Comparison of ENCODE assay signal across 16 cellular contexts in genomic region chr13:99600318-99600717, GRCh38. TPM values are rescaled to one million over a fixed set of nuclear protein-coding genes. Genes with fewer than 3 reads are reported as not detected.
DNase-seq lines count a peak whose midpoint lies in the region; ATAC-seq and TF ChIP-seq lines count a peak whose summit lies in the region.
"Had no signal": no experiment of that assay in that cellular context is flagged by ENCODE, and none has a peak within 500 bp of the region (broad histone marks: within the 10 kb centered on the region; RNA-seq: fewer than 3 reads in every experiment).

No MANE protein-coding gene starts in this region.

- H3K27ac ChIP-seq in HEK293 (ENCODE audit: extremely low read depth, low read depth, low read length): no peak overlapping the region
- no peak overlapping the region for H3K27ac ChIP-seq in liver (ENCODE audit: low read depth in 1 of 2, low read length in 2 of 2)
- H3K27ac ChIP-seq in suprapubic skin: no peak overlapping the region
- H3K27ac ChIP-seq: ascending aorta, VCaP had no signal

- TF ChIP-seq EP300 in suprapubic skin (IDR thresholded peaks at IDR 0.05): no peak

- H3K4me3 ChIP-seq in HEK293 (ENCODE audit: low read depth, low read length) (no peak overlapping the region), liver (ENCODE audit: low read depth in 1 of 3, low read length in 3 of 3) (no peak overlapping the region), suprapubic skin (no peak overlapping the region)
- H3K4me3 ChIP-seq: ascending aorta had no signal

- no peaks in the 10 kb centered on the region for H3K4me1 ChIP-seq in HEK293 (ENCODE audit: control insufficient read depth, insufficient read depth, low read length)
- peaks cover 0 to 3% (median under 1%) of the 10 kb centered on the region in 4 donors for H3K4me1 ChIP-seq in liver (ENCODE audit: control insufficient read depth in 4 of 4, insufficient read depth in 4 of 4, low read length in 3 of 4)
- no peaks in the 10 kb centered on the region for H3K4me1 ChIP-seq in suprapubic skin
- H3K4me1 ChIP-seq: ascending aorta had no signal

- H3K9ac ChIP-seq in liver (ENCODE audit: low read depth in 1 of 2, low read length in 2 of 2): no peak overlapping the region

- H3K36me3 Mint-ChIP-seq in activated CD8-positive, alpha-beta T cell treated with anti-CD3 and anti-CD28 coated beads for 36 hours (ENCODE audit: low read depth): no peaks in the 10 kb centered on the region
- H3K36me3 Mint-ChIP-seq in immature natural killer cell: no peaks in the 10 kb centered on the region

- peaks cover 19% of the 10 kb centered on the region for H3K4me1 Mint-ChIP-seq in activated CD8-positive, alpha-beta T cell treated with anti-CD3 and anti-CD28 coated beads for 36 hours (ENCODE audit: low read depth)
- peaks cover 30 to 37% of the 10 kb centered on the region in 2 donors for H3K4me1 Mint-ChIP-seq in immature natural killer cell

- H3K36me3 ChIP-seq in HEK293 (ENCODE audit: control insufficient read depth in 2 of 2, insufficient read depth in 1 of 2, low read length in 2 of 2) (no peaks in the 10 kb centered on the region), liver (ENCODE audit: control insufficient read depth in 4 of 4, insufficient read depth in 3 of 4, low read depth in 1 of 4, low read length in 3 of 4) (no peaks in the 10 kb centered on the region), suprapubic skin (no peaks in the 10 kb centered on the region)
- H3K36me3 ChIP-seq: ascending aorta had no signal

- H3K27ac Mint-ChIP-seq in activated CD8-positive, alpha-beta T cell treated with anti-CD3 and anti-CD28 coated beads for 36 hours: no peak overlapping the region
- peak overlapping the region in 1 of 6 donors; percentile 7 for H3K27ac Mint-ChIP-seq in immature natural killer cell
- H3K27ac Mint-ChIP-seq: IgD-negative memory B cell had no signal

- no peak for DNase-seq in GM10266 (ENCODE audit: extremely low spot score)
- DNase-seq in activated CD8-positive, alpha-beta T cell treated with anti-CD3 and anti-CD28 coated beads for 36 hours: peak; percentile 44
- DNase-seq in suprapubic skin (ENCODE audit: low spot score in 2 of 2): no peak
- no peak for DNase-seq in NCI-H1930 (lab: John Stamatoyannopoulos, UW)
- DNase-seq in immature natural killer cell: no peak
- DNase-seq: activated T-cell treated with anti-CD3 and anti-CD28 coated beads, Interleukin-2, amount 50 U/mL, for 4 hours; COR-L47; midbrain; NCI-H2171 treated with DMSO at 0.1 percent for 48 hours; right cardiac atrium had no signal

- POLR2A ChIA-PET in HEK293 (lab: Yijun Ruan, JAX): interaction anchor here (0.5 kb wide), 1 partner anchor 781 kb away, joined by 7 read pairs; no protein-coding TSS in a partner anchor
- POLR2A ChIA-PET in activated CD8-positive, alpha-beta T cell treated with anti-CD3 and anti-CD28 coated beads for 36 hours (lab: Charles Lee): interaction anchor here (0.6 to 1.2 kb wide), 2 partner anchors 12 to 274 kb away, joined by 3 read pairs; no protein-coding TSS in a partner anchor

- CTCF ChIA-PET in HEK293 (lab: Yijun Ruan, JAX): interaction anchor here (0.6 to 0.7 kb wide), 2 partner anchors 27 to 48 kb away, joined by 3 read pairs; no protein-coding TSS in a partner anchor
- CTCF ChIA-PET in activated CD8-positive, alpha-beta T cell treated with anti-CD3 and anti-CD28 coated beads for 36 hours (lab: Charles Lee): interaction anchor here (0.7 to 1.8 kb wide), 6 partner anchors 10 to 165 kb away, joined by 3 to 5 read pairs (median 3); no protein-coding TSS in a partner anchor

- no peaks in the 10 kb centered on the region for H3K9me3 ChIP-seq in HEK293 (ENCODE audit: control insufficient read depth, insufficient read depth, low read depth, low read length)
- no peaks in the 10 kb centered on the region for H3K9me3 ChIP-seq in liver (ENCODE audit: control insufficient read depth in 4 of 4, low read length in 3 of 4)
- H3K9me3 ChIP-seq in suprapubic skin: no peaks in the 10 kb centered on the region
- H3K9me3 ChIP-seq: ascending aorta had no signal

- 71% methylated on average over 7 of the region's 7 CpGs for WGBS in liver
- WGBS in suprapubic skin: 52% methylated on average over 7 of the region's 7 CpGs

- H3K4me3 Mint-ChIP-seq in activated CD8-positive, alpha-beta T cell treated with anti-CD3 and anti-CD28 coated beads for 36 hours: no peak overlapping the region
- H3K4me3 Mint-ChIP-seq in immature natural killer cell: no peak overlapping the region
- H3K4me3 Mint-ChIP-seq: activated T-cell treated with anti-CD3 and anti-CD28 coated beads, Interleukin-2, amount 50 U/mL, for 4 hours had no signal

- H3K9me3 Mint-ChIP-seq in activated CD8-positive, alpha-beta T cell treated with anti-CD3 and anti-CD28 coated beads for 36 hours: no peaks in the 10 kb centered on the region
- no peaks in the 10 kb centered on the region for H3K9me3 Mint-ChIP-seq in immature natural killer cell
- H3K9me3 Mint-ChIP-seq: activated T-cell treated with anti-CD3 and anti-CD28 coated beads, Interleukin-2, amount 50 U/mL, for 4 hours; IgD-negative memory B cell had no signal

- no peaks in the 10 kb centered on the region for H3K27me3 Mint-ChIP-seq in activated CD8-positive, alpha-beta T cell treated with anti-CD3 and anti-CD28 coated beads for 36 hours
- H3K27me3 Mint-ChIP-seq in immature natural killer cell (ENCODE audit: low read depth in 3 of 3): peaks cover 1 to 3% (median 3%) of the 10 kb centered on the region in 3 donors
- H3K27me3 Mint-ChIP-seq: IgD-negative memory B cell had no signal

- TF ChIP-seq RAD21 in liver (IDR thresholded peaks at IDR 0.05): peak; percentile 28 to 50

- H3K27me3 ChIP-seq in liver (ENCODE audit: control insufficient read depth in 4 of 4, insufficient read depth in 4 of 4, low read length in 3 of 4) (no peaks in the 10 kb centered on the region), suprapubic skin (no peaks in the 10 kb centered on the region)
- H3K27me3 ChIP-seq: ascending aorta had no signal

- TF ChIP-seq CTCF in GM10266 (IDR thresholded peaks at IDR 0.05; ENCODE audit: control insufficient read depth, insufficient read depth, low read depth, missing control alignments) (peak; percentile 11), HEK293 (tag by site-specific recombination; IDR thresholded peaks at IDR 0.05) (no peak), liver (IDR thresholded peaks at IDR 0.05; ENCODE audit: low read depth, low read length, missing input control) (no peak), suprapubic skin (IDR thresholded peaks at IDR 0.05) (no peak)
- peak; percentile 53 for TF ChIP-seq CTCF in activated CD8-positive, alpha-beta T cell treated with anti-CD3 and anti-CD28 coated beads for 36 hours (IDR thresholded peaks at IDR 0.05)

- ATAC-seq in activated CD8-positive, alpha-beta T cell treated with anti-CD3 and anti-CD28 coated beads for 36 hours: peak; percentile 75
- no peak for ATAC-seq in HG03439 (IDR thresholded peaks at IDR 0.05; ENCODE audit: unreplicated experiment)
- ATAC-seq: activated T-cell treated with anti-CD3 and anti-CD28 coated beads, Interleukin-2, amount 50 U/mL, for 4 hours; right cardiac atrium had no signal

- no peak for TF ChIP-seq POLR2A in suprapubic skin (IDR thresholded peaks at IDR 0.05)

- intact Hi-C loops in activated CD8-positive, alpha-beta T cell treated with anti-CD3 and anti-CD28 coated beads for 36 hours (cut with micrococcal nuclease): no loop called here

TF ChIP-seq in HEK293, 187 proteins besides CTCF, POLR2A, EP300 and RAD21:
- TF ChIP-seq ZNF157 (tag by site-specific recombination; IDR thresholded peaks at IDR 0.05) (no peak), ZNF654 (tag by site-specific recombination; IDR thresholded peaks at IDR 0.05; ENCODE audit: low read depth) (peak; percentile 18), ZNF596 (tag by site-specific recombination; IDR thresholded peaks at IDR 0.05) (peak; percentile 44; the same call in 1 of the 2 replicates), MZF1 (tag by site-specific recombination; IDR thresholded peaks at IDR 0.05; ENCODE audit: borderline replicate concordance) (peak; percentile 47; the same call in 1 of the 2 replicates), ZNF704 (tag by site-specific recombination; IDR thresholded peaks at IDR 0.05) (no peak), KLF8 (tag by site-specific recombination; IDR thresholded peaks at IDR 0.05) (no peak), ZBTB17 (tag by site-specific recombination; IDR thresholded peaks at IDR 0.05) (peak; percentile 44)

TF ChIP-seq in liver, 16 proteins besides CTCF, POLR2A, EP300 and RAD21:
- TF ChIP-seq HNF4A (conservative IDR thresholded peaks at IDR 0.05) (no peak), GABPA (IDR thresholded peaks at IDR 0.05 in 1 of 2, conservative IDR thresholded peaks at IDR 0.05 in 1 of 2) (no peak), NR2F2 (IDR thresholded peaks at IDR 0.05) (no peak), TAF1 (conservative IDR thresholded peaks at IDR 0.05) (no peak), EGR1 (IDR thresholded peaks at IDR 0.05; ENCODE audit: low read depth in 2 of 2) (no peak)

RNA-seq across cellular contexts. Expression of gene CLYBL, which starts 6.2 kb away (rescaled TPM):
- 1 to 10 TPM; 9.1 to 9.6 TPM for total RNA-seq in activated CD8-positive, alpha-beta T cell treated with anti-CD3 and anti-CD28 coated beads for 36 hours
- 10 to 100 TPM in 1 of 2 donors, 1 to 10 TPM in 1; 8.2 to 19.5 TPM for total RNA-seq in liver
- polyA plus RNA-seq in liver: 10 to 100 TPM; 22.2 to 31.1 TPM
- 10 to 100 TPM in 1 of 4 donors, 1 to 10 TPM in 3; 4.0 to 17.0 (median 6.0) TPM for total RNA-seq in suprapubic skin
- polyA plus RNA-seq in immature natural killer cell: 10 to 100 TPM in 1 of 3 donors, 1 to 10 TPM in 2; 4.5 to 13.7 (median 7.6) TPM

Comparison
In these comparisons a context has a peak if more than half of its experiments do, and no peak if none do; other contexts are left out.
1. CTCF ChIP-seq: peak in GM10266 (single experiment) and activated CD8-positive, alpha-beta T cell treated with anti-CD3 and anti-CD28 coated beads for 36 hours (single experiment); none in HEK293 (single experiment), liver (single experiment) and suprapubic skin (0 of 2).